In genomic region chr20:843908-844307, GRCh38 we compare ENCODE assay signal across 11 cellular contexts. TPM values are rescaled to one million over a fixed set of nuclear protein-coding genes. Genes with fewer than 3 reads are reported as not detected.
DNase-seq lines count a peak whose midpoint lies in the region; ATAC-seq and TF ChIP-seq lines count a peak whose summit lies in the region.
"Had no signal": no experiment of that assay in that cellular context is flagged by ENCODE, and none has a peak within 500 bp of the region (broad histone marks: within the 10 kb centered on the region; RNA-seq: fewer than 3 reads in every experiment).

No MANE protein-coding gene starts in this region.

- POLR2A ChIA-PET in IMR-90 (lab: Charles Lee; ENCODE audit: unreplicated experiment) = no interaction called here

- H3K4me1 ChIP-seq in BLaER1 treated with 17β-estradiol and CSF1 and Interleukin-3, amounts not matched to agents 10 nM and 100 nM = peaks cover 60 to 85% (median 75%) of the 10 kb centered on the region in 10 experiments
- H3K4me1 ChIP-seq in IMR-90 (ENCODE audit: control insufficient read depth, insufficient read depth, low read length) (peaks cover 5% of the 10 kb centered on the region), colonic mucosa (peaks cover 4% of the 10 kb centered on the region), neuron (ENCODE audit: insufficient read depth, low read length) (peaks cover 18% of the 10 kb centered on the region)

- H4K91ac ChIP-seq in IMR-90 (ENCODE audit: insufficient read depth, low read depth, low read length) = no peak overlapping the region

- no peak overlapping the region for H2AK9ac ChIP-seq in IMR-90 (replicated peaks; ENCODE audit: low read depth, low read length, poor library complexity)

- TF ChIP-seq CTCF in IMR-90 (conservative IDR thresholded peaks at IDR 0.05; ENCODE audit: low read depth, low read length) = no peak
- no peak for TF ChIP-seq CTCF in colonic mucosa (IDR thresholded peaks at IDR 0.05)
- TF ChIP-seq CTCF in mesothelial cell of epicardium (IDR thresholded peaks at IDR 0.05; ENCODE audit: unreplicated experiment) = no peak

- peak overlapping the region in 6 of 11 experiments; percentile 9 to 82 (median 56); a peak in 10 of 22 replicates for H3K9ac ChIP-seq in BLaER1 treated with 17β-estradiol and CSF1 and Interleukin-3, amounts not matched to agents 10 nM and 100 nM
- H3K9ac ChIP-seq in IMR-90 (ENCODE audit: low read depth, low read length) (peak overlapping the region; percentile 32; the same call in 1 of the 2 replicates), colonic mucosa (ENCODE audit: low read depth in 2 of 2, low read length in 2 of 2) (peak overlapping the region; percentile 17 to 38)

- no peak overlapping the region for H2BK15ac ChIP-seq in IMR-90 (ENCODE audit: low read depth, low read length)

- no peak overlapping the region for H4K5ac ChIP-seq in IMR-90 (ENCODE audit: low read depth, low read length)

- H3K14ac ChIP-seq in IMR-90 (replicated peaks; ENCODE audit: low read depth, low read length) = no peak overlapping the region

- no peak overlapping the region for H3K4me3 ChIP-seq in BLaER1 treated with 17β-estradiol and CSF1 and Interleukin-3, amounts not matched to agents 10 nM and 100 nM
- H3K4me3 ChIP-seq in IMR-90 (ENCODE audit: insufficient read depth, low read depth, low read length) (no peak overlapping the region), colonic mucosa (no peak overlapping the region), neuron (ENCODE audit: low read length) (no peak overlapping the region)

- no peak for DNase-seq in IMR-90
- DNase-seq in colonic mucosa = peak; percentile 64
- DNase-seq in activated CD8-positive, alpha-beta memory T cell treated with anti-CD3 and anti-CD28 coated beads, Interleukin-2, amount 50 U/mL, for 48 hours = no peak
- no peak for DNase-seq in head of caudate nucleus
- no peak for DNase-seq in COR-L47 (lab: John Stamatoyannopoulos, UW)
- DNase-seq in mesothelial cell of epicardium (ENCODE audit: low spot score in 2 of 2, unreplicated experiment in 2 of 2) = no peak

- no peak for ATAC-seq in IMR-90 (ENCODE audit: low read depth)

- dilution Hi-C loops in IMR-90 (cut with HindIII; ENCODE audit: low sequenced_read_pairs, unreplicated experiment) = no loop called here

- no peak for TF ChIP-seq RAD21 in IMR-90 (IDR thresholded peaks at IDR 0.05; ENCODE audit: low read length)

- no peak overlapping the region for H3K27ac Mint-ChIP-seq in mesothelial cell of epicardium

- no peak overlapping the region for H3K23ac ChIP-seq in IMR-90 (ENCODE audit: low read depth, low read length)

- intact Hi-C loops in IMR-90 (cut with micrococcal nuclease) (no loop called here), colonic mucosa (cut with DNase I) (no loop called here), head of caudate nucleus (cut with DNase I) (no loop called here)

- H2BK20ac ChIP-seq in IMR-90 (ENCODE audit: low read depth, low read length) = no peak overlapping the region

- H2BK5ac ChIP-seq in IMR-90 (ENCODE audit: low read depth, low read length, poor library complexity, severe bottlenecking) = no peak overlapping the region

- TF ChIP-seq POLR2A in IMR-90 (IDR thresholded peaks at IDR 0.05; ENCODE audit: low read depth, low read length) = no peak

- no peaks in the 10 kb centered on the region for H3K9me3 Mint-ChIP-seq in mesothelial cell of epicardium
- H3K9me3 Mint-ChIP-seq: activated CD4-positive, alpha-beta T cell treated with anti-CD3 and anti-CD28 coated beads, Interleukin-2, amount 10 ng/mL, durations not matched to agents 24 days and 14 days; activated naive CD8-positive, alpha-beta T cell treated with anti-CD3 and anti-CD28 coated beads for 36 hours had no signal

- H3K56ac ChIP-seq in IMR-90 (ENCODE audit: extremely low read depth, insufficient read depth, low read length) = no peak overlapping the region

- H3K18ac ChIP-seq in IMR-90 (ENCODE audit: low read depth, low read length) = no peak overlapping the region

- H2AK5ac ChIP-seq in IMR-90 (ENCODE audit: low read depth, low read length) = no peak overlapping the region

- no peak overlapping the region for H4K8ac ChIP-seq in IMR-90 (ENCODE audit: low read depth in 2 of 2, low read length in 2 of 2)

- H3K9me1 ChIP-seq in IMR-90 (ENCODE audit: insufficient read depth, low read length) = peaks cover 2% of the 10 kb centered on the region; the same call in 1 of the 2 replicates

- H3K4me3 Mint-ChIP-seq in mesothelial cell of epicardium = no peak overlapping the region

- H3K27me3 ChIP-seq in BLaER1 treated with 17β-estradiol and CSF1 and Interleukin-3, amounts not matched to agents 10 nM and 100 nM = no peaks in the 10 kb centered on the region
- no peaks in the 10 kb centered on the region for H3K27me3 ChIP-seq in IMR-90 (ENCODE audit: control insufficient read depth, insufficient read depth, low read length)
- peaks cover 4% of the 10 kb centered on the region for H3K27me3 ChIP-seq in colonic mucosa
- H3K27me3 ChIP-seq in neuron (ENCODE audit: insufficient read depth, low read length) = no peaks in the 10 kb centered on the region

- peaks cover 0 to 43% (median 0%) of the 10 kb centered on the region in 11 experiments; a peak in 8 of 22 replicates for H3K36me3 ChIP-seq in BLaER1 treated with 17β-estradiol and CSF1 and Interleukin-3, amounts not matched to agents 10 nM and 100 nM
- no peaks in the 10 kb centered on the region for H3K36me3 ChIP-seq in IMR-90 (ENCODE audit: control insufficient read depth, insufficient read depth, low read length)
- H3K36me3 ChIP-seq in colonic mucosa = no peaks in the 10 kb centered on the region
- H3K36me3 ChIP-seq in neuron (ENCODE audit: insufficient read depth, low read length) = no peaks in the 10 kb centered on the region

- H3K36me3 Mint-ChIP-seq in mesothelial cell of epicardium = no peaks in the 10 kb centered on the region

- no CpG with 5 or more reads among the region's 9 CpGs for WGBS in IMR-90 (ENCODE audit: extremely low coverage in 2 of 2, insufficient read length in 1 of 2), 2 experiments

- peak overlapping the region in 2 of 11 experiments; percentile 25 to 80; a peak in 1 of 22 replicates for H3K27ac ChIP-seq in BLaER1 treated with 17β-estradiol and CSF1 and Interleukin-3, amounts not matched to agents 10 nM and 100 nM
- H3K27ac ChIP-seq in IMR-90 (ENCODE audit: insufficient read depth, low read length) (no peak overlapping the region), colonic mucosa (peak overlapping the region; percentile 30)

- H4K20me1 ChIP-seq in BLaER1 treated with 17β-estradiol and CSF1 and Interleukin-3, amounts not matched to agents 10 nM and 100 nM = peaks cover 19 to 100% (median 61%) of the 10 kb centered on the region in 11 experiments; a peak in 21 of 22 replicates
- H4K20me1 ChIP-seq in IMR-90 (ENCODE audit: insufficient read depth, low read length) = no peaks in the 10 kb centered on the region; the same call in 1 of the 2 replicates

- H2AFZ ChIP-seq in IMR-90 (replicated peaks; ENCODE audit: low read length, poor library complexity) (no peak overlapping the region), neuron (ENCODE audit: low read depth, low read length) (peak overlapping the region; percentile 88)

- BruUV-seq in IMR-90 (replicated peaks; lab: Mats Ljungman, UMichigan) = no TSS peak

- H3K4me2 ChIP-seq in BLaER1 treated with 17β-estradiol and CSF1 and Interleukin-3, amounts not matched to agents 10 nM and 100 nM = peak overlapping the region; percentile 60 to 100 (median 100)
- H3K4me2 ChIP-seq in IMR-90 (ENCODE audit: low read depth, low read length) = peak overlapping the region; percentile 36; the same call in 1 of the 2 replicates

- CTCF ChIA-PET in IMR-90 (lab: Yijun Ruan, JAX) = interaction anchor here (0.9 kb wide), 1 partner anchor 12 kb away, joined by 7 read pairs; no protein-coding TSS in a partner anchor

- H3K79me1 ChIP-seq in IMR-90 (ENCODE audit: low read depth in 1 of 2, low read length in 2 of 2) = peaks cover 12 to 27% of the 10 kb centered on the region in 2 experiments

- H3K4me1 Mint-ChIP-seq in mesothelial cell of epicardium = peaks cover 17% of the 10 kb centered on the region

- peaks cover 19% of the 10 kb centered on the region for H3K27me3 Mint-ChIP-seq in mesothelial cell of epicardium (ENCODE audit: low read depth)
- H3K27me3 Mint-ChIP-seq: activated CD4-positive, alpha-beta T cell treated with anti-CD3 and anti-CD28 coated beads, Interleukin-2, amount 10 ng/mL, durations not matched to agents 24 days and 14 days; activated naive CD8-positive, alpha-beta T cell treated with anti-CD3 and anti-CD28 coated beads for 36 hours had no signal

- in situ Hi-C loops in IMR-90 (cut with MboI; ENCODE audit: low sequenced_read_pairs) = no loop called here

- H3K9me3 ChIP-seq in BLaER1 treated with 17β-estradiol and CSF1 and Interleukin-3, amounts not matched to agents 10 nM and 100 nM (replicated peaks in 1 of 11) = no peaks in the 10 kb centered on the region
- H3K9me3 ChIP-seq in IMR-90 (ENCODE audit: control insufficient read depth, insufficient read depth, low read length) (no peaks in the 10 kb centered on the region), colonic mucosa (no peaks in the 10 kb centered on the region), neuron (ENCODE audit: low read length) (no peaks in the 10 kb centered on the region)
- H3K9me3 ChIP-seq: heart left ventricle had no signal

- no peak overlapping the region; the same call in 1 of the 2 replicates for H3K4ac ChIP-seq in IMR-90 (ENCODE audit: low read depth, low read length)

- H2BK120ac ChIP-seq in IMR-90 (ENCODE audit: low read depth, low read length) = no peak overlapping the region

TF ChIP-seq in IMR-90, 13 proteins besides CTCF, POLR2A, EP300 and RAD21 (continues in another document):
- TF ChIP-seq BHLHE40 (IDR thresholded peaks at IDR 0.05; ENCODE audit: low read depth, low read length) (no peak), RFX5 (IDR thresholded peaks at IDR 0.05; ENCODE audit: low read depth, low read length) (no peak), ELK1 (IDR thresholded peaks at IDR 0.05; ENCODE audit: borderline replicate concordance, low read depth, low read length) (no peak), CEBPB (IDR thresholded peaks at IDR 0.05; ENCODE audit: low read depth, low read length) (no peak)

RNA-seq across cellular contexts. Expression of gene FAM110A, which starts 10.4 kb away (rescaled TPM):
- total RNA-seq in IMR-90 (2012; rRNA removed) (0.36 and 0.56 TPM in 2 replicates), colonic mucosa (10 to 100 TPM; 13.0 to 19.7 TPM), mesothelial cell of epicardium (11.1 to 11.3 TPM (median 11.1 TPM) in 3 replicates)
- polyA plus RNA-seq in IMR-90 (2012; rRNA removed) = 3.6 and 4.7 TPM in 2 replicates
- polyA plus RNA-seq in IMR-90 (2012; cell fraction: cytosol; rRNA removed) = 6.2 and 6.9 TPM in 2 replicates
- polyA plus RNA-seq in IMR-90 (2012; cell fraction: nucleus; rRNA removed; ENCODE audit: low replicate concordance) = 7.7 and 12.4 TPM in 2 replicates
